Comparison of ENCODE assay signal across 20 cellular contexts in the genomic region with DNA sequence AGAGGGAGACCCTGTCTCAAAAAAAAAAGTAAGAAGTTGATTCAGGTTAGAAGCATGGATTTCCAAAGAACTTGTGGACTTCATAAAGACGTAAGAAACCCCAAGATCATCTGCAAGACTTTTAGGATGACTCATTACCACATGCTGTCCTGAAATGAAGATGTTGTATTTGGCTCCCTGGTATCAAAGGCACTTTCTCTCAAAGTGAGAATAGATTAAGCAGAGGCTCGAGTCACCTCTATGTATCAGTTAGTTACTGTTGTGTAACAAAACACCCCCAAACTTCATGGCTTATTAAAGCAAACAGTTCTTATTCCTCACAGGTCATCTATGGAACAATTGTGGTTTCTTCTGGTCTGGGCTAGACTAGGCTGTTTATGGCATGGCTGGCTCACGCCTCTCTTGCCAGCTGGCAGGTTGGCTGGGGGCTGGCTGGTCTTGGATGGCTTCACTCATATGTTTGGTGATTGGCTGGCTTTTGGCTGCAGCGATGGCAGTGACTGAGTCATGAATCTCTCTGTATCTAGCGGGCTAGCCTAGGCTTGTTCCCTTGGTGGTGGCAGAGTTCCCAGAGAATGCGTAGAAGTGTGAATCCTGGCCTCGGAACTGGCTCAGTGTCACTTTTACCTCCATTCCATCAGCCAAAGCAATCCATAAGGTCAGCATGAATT.
DNase-seq lines count a peak whose midpoint lies in the region; ATAC-seq, FAIRE-seq and TF ChIP-seq lines count a peak whose summit lies in the region.
"Had no signal": no experiment of that assay in that cellular context is flagged by ENCODE, and none has a peak within 500 bp of the region (broad histone marks: within the 10 kb centered on the region; RNA-seq: fewer than 3 reads in every experiment).

No MANE protein-coding gene starts in this region.

- 45% methylated on average over 7 of the region's 7 CpGs for WGBS in GM12878 (ENCODE audit: insufficient coverage, insufficient replicate concordance, low lambda C conversion rate, missing lambda C conversion rate)

- TF ChIP-seq EP300 in GM12878 (IDR thresholded peaks at IDR 0.05; ENCODE audit: borderline replicate concordance in 1 of 2, control insufficient read depth in 1 of 2, low read depth in 2 of 2, low read length in 2 of 2) = no peak

- TF ChIP-seq RAD21 in GM12878 (IDR thresholded peaks at IDR 0.05; ENCODE audit: insufficient read depth, low read depth, low read length) = no peak

- H3K79me2 ChIP-seq in GM12878 (ENCODE audit: control insufficient read depth, insufficient read depth, low read length) = no peaks in the 10 kb centered on the region

- CTCF ChIA-PET in GM12878 (lab: Yijun Ruan, JAX) = no interaction called here

- no peak for FAIRE-seq in GM12878 (lab: Jason Lieb, UNC)
- no peak for FAIRE-seq in kidney (lab: Jason Lieb, UNC)

- H4K20me1 ChIP-seq in GM12878 (ENCODE audit: control insufficient read depth, insufficient read depth) = no peaks in the 10 kb centered on the region

- intact Hi-C loops in GM12878 (cut with micrococcal nuclease; ENCODE audit: unreplicated experiment) (no loop called here), kidney (cut with DNase I) (no loop called here)

- H3K27ac ChIP-seq in GM12878 (ENCODE audit: control insufficient read depth, insufficient read depth) (no peak overlapping the region), kidney (ENCODE audit: low read depth in 2 of 2, low read length in 2 of 2) (no peak overlapping the region)
- H3K27ac ChIP-seq: uterus had no signal

- no peak overlapping the region for H3K9ac ChIP-seq in GM12878 (ENCODE audit: control insufficient read depth, insufficient read depth, low read length)
- no peak overlapping the region for H3K9ac ChIP-seq in kidney (ENCODE audit: low read length in 2 of 2)

- RAD21 ChIA-PET in GM12878 (lab: Charles Lee; ENCODE audit: unreplicated experiment) = no interaction called here

- H3K27me3 ChIP-seq in GM12878 (replicated peaks in 1 of 2; ENCODE audit: control insufficient read depth in 2 of 2, insufficient read depth in 2 of 2, low read length in 1 of 2) = peaks cover 0 to 4% of the 10 kb centered on the region in 2 experiments; a peak in 1 of 4 replicates
- H3K27me3 ChIP-seq: uterus had no signal

- H3K4me3 ChIP-seq in GM12878 (no peak overlapping the region), kidney (ENCODE audit: low read length in 2 of 2) (no peak overlapping the region)
- H3K4me3 ChIP-seq: lung, uterus had no signal

- ATAC-seq in activated CD4-positive, CD25-positive, alpha-beta regulatory T cell treated with anti-CD3 and anti-CD28 coated beads, Interleukin-2, amount 50 U/mL, for 24 hours = peak; percentile 71 to 83
- ATAC-seq in GM12878 = no peak; the same call in 2 of the 3 replicates

- H2AFZ ChIP-seq in GM12878 (ENCODE audit: control insufficient read depth, low read depth, low read length) = no peak overlapping the region

- no TSS peak for BruUV-seq in GM12878 (replicated peaks; lab: Mats Ljungman, UMichigan)

- TF ChIP-seq CTCF in GM12878 (IDR thresholded peaks at IDR 0.05 in 2 of 3, conservative IDR thresholded peaks at IDR 0.05 in 1 of 3; ENCODE audit: control insufficient read depth in 2 of 3, extremely low read depth in 1 of 3, insufficient read depth in 1 of 3, low read depth in 3 of 3, low read length in 3 of 3) (no peak), kidney (IDR thresholded peaks at IDR 0.05; ENCODE audit: borderline replicate concordance, extremely low read depth, insufficient read depth) (no peak)

- in situ Hi-C loops in GM12878 (cut with MboI) = no loop called here

- H3K9me3 ChIP-seq in GM12878 (replicated peaks; ENCODE audit: control insufficient read depth, insufficient read depth, low read length) (peaks cover 2% of the 10 kb centered on the region; the same call in 2 of the 3 replicates), kidney (ENCODE audit: control insufficient read depth in 1 of 2, low read length in 2 of 2) (no peaks in the 10 kb centered on the region)
- H3K9me3 ChIP-seq: uterus had no signal

- H3K4me2 ChIP-seq in GM12878 (ENCODE audit: control insufficient read depth, insufficient read depth) = no peak overlapping the region

- POLR2A ChIA-PET in GM12878 (lab: Charles Lee) = no interaction called here

- H3K36me3 ChIP-seq in GM12878 (ENCODE audit: control insufficient read depth in 2 of 2, insufficient read depth in 2 of 2, low read length in 1 of 2) (no peaks in the 10 kb centered on the region), kidney (ENCODE audit: control insufficient read depth in 1 of 2, insufficient read depth in 2 of 2, low read length in 2 of 2) (no peaks in the 10 kb centered on the region)
- H3K36me3 ChIP-seq: uterus had no signal

- H3K4me1 ChIP-seq in GM12878 (ENCODE audit: control insufficient read depth, insufficient read depth, low read length) = no peaks in the 10 kb centered on the region
- no peaks in the 10 kb centered on the region for H3K4me1 ChIP-seq in kidney (ENCODE audit: control insufficient read depth in 1 of 2, insufficient read depth in 1 of 2, low read depth in 1 of 2, low read length in 2 of 2)
- H3K4me1 ChIP-seq: uterus had no signal

- TF ChIP-seq POLR2A in GM12878 (IDR thresholded peaks at IDR 0.05; ENCODE audit: low read depth, low read length) = no peak

- SMC1A ChIA-PET in GM12878 (lab: Charles Lee; ENCODE audit: uncharacterized antibody, unreplicated experiment) = no interaction called here

- no peak for DNase-seq in activated CD4-positive, CD25-positive, alpha-beta regulatory T cell (lab: John Stamatoyannopoulos, UW)
- DNase-seq in HT1080 (ENCODE audit: low read depth) = peak; percentile 67
- no peak for DNase-seq in GM12878 (ENCODE audit: low read depth, low spot score)
- DNase-seq in kidney tubule cell (ENCODE audit: low spot score) = peak; percentile 9
- DNase-seq in kidney = no peak
- DNase-seq in NOMO-1 (lab: John Stamatoyannopoulos, UW; ENCODE audit: unreplicated experiment in 2 of 2) = no peak
- DNase-seq in Kasumi-1 (lab: John Stamatoyannopoulos, UW) = no peak
- DNase-seq: ACHN; activated CD4-positive, alpha-beta memory T cell treated with anti-CD3 and anti-CD28 coated beads, Interleukin-2, amount 10 ng/mL, durations not matched to agents 7 days and 5 days; activated naive CD4-positive, alpha-beta T cell treated with Interleukin-2 at 50 U/mL for 16 hours; CD4-positive, alpha-beta memory T cell; effector CD8-positive, alpha-beta T cell; foreskin melanocyte; H7; naive B cell; NCI-H146; NCI-H526 treated with DMSO at 0.1 percent for 48 hours; uterus had no signal

TF ChIP-seq in GM12878, 131 proteins besides CTCF, POLR2A, EP300 and RAD21 (continues in another document):
- TF ChIP-seq RUNX3 (IDR thresholded peaks at IDR 0.05; ENCODE audit: low read length) (peak; percentile 50), SP1 (IDR thresholded peaks at IDR 0.05; ENCODE audit: low read depth, low read length) (no peak), HCFC1 (IDR thresholded peaks at IDR 0.05; ENCODE audit: low read length) (no peak), JUNB (IDR thresholded peaks at IDR 0.05) (0 out of 2 replicates have a peak, but pooled peaks have one; percentile 26), GABPA (IDR thresholded peaks at IDR 0.05; ENCODE audit: low read depth) (no peak), BACH1 (IDR thresholded peaks at IDR 0.05; ENCODE audit: borderline replicate concordance) (no peak), TCF12 (IDR thresholded peaks at IDR 0.05; ENCODE audit: low read depth, low read length) (no peak), GATAD2B (conservative IDR thresholded peaks at IDR 0.05; ENCODE audit: low read depth) (no peak)
- TF ChIP-seq, protein P1, sequence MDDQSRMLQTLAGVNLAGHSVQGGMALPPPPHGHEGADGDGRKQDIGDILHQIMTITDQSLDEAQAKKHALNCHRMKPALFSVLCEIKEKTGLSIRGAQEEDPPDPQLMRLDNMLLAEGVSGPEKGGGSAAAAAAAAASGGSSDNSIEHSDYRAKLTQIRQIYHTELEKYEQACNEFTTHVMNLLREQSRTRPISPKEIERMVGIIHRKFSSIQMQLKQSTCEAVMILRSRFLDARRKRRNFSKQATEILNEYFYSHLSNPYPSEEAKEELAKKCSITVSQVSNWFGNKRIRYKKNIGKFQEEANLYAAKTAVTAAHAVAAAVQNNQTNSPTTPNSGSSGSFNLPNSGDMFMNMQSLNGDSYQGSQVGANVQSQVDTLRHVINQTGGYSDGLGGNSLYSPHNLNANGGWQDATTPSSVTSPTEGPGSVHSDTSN (IDR thresholded peaks at IDR 0.05; ENCODE audit: insufficient replicate concordance, low read depth, low read length) = no peak
- TF ChIP-seq, protein P2, sequence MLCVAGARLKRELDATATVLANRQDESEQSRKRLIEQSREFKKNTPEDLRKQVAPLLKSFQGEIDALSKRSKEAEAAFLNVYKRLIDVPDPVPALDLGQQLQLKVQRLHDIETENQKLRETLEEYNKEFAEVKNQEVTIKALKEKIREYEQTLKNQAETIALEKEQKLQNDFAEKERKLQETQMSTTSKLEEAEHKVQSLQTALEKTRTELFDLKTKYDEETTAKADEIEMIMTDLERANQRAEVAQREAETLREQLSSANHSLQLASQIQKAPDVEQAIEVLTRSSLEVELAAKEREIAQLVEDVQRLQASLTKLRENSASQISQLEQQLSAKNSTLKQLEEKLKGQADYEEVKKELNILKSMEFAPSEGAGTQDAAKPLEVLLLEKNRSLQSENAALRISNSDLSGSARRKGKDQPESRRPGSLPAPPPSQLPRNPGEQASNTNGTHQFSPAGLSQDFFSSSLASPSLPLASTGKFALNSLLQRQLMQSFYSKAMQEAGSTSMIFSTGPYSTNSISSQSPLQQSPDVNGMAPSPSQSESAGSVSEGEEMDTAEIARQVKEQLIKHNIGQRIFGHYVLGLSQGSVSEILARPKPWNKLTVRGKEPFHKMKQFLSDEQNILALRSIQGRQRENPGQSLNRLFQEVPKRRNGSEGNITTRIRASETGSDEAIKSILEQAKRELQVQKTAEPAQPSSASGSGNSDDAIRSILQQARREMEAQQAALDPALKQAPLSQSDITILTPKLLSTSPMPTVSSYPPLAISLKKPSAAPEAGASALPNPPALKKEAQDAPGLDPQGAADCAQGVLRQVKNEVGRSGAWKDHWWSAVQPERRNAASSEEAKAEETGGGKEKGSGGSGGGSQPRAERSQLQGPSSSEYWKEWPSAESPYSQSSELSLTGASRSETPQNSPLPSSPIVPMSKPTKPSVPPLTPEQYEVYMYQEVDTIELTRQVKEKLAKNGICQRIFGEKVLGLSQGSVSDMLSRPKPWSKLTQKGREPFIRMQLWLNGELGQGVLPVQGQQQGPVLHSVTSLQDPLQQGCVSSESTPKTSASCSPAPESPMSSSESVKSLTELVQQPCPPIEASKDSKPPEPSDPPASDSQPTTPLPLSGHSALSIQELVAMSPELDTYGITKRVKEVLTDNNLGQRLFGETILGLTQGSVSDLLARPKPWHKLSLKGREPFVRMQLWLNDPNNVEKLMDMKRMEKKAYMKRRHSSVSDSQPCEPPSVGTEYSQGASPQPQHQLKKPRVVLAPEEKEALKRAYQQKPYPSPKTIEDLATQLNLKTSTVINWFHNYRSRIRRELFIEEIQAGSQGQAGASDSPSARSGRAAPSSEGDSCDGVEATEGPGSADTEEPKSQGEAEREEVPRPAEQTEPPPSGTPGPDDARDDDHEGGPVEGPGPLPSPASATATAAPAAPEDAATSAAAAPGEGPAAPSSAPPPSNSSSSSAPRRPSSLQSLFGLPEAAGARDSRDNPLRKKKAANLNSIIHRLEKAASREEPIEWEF (IDR thresholded peaks at IDR 0.05; ENCODE audit: insufficient replicate concordance, low read depth, low read length) = no peak

Comparison
In these comparisons a context has a peak if more than half of its experiments do, and no peak if none do; other contexts are left out.
1. DNase-seq: peak in HT1080 (single experiment) and kidney tubule cell (single experiment); none in activated CD4-positive, CD25-positive, alpha-beta regulatory T cell (0 of 4), GM12878 (single experiment), kidney (single experiment), NOMO-1 (0 of 2) and Kasumi-1 (0 of 2).